In genomic region chr15:40343512-40343911, GRCh38 we compare ENCODE assay signal across 10 cellular contexts. TPM values are rescaled to one million over a fixed set of nuclear protein-coding genes. Genes with fewer than 3 reads are reported as not detected.
A peak's percentile ranks its signal among the peaks of the same experiment; 100 is the strongest.
DNase-seq lines count a peak whose midpoint lies in the region; TF ChIP-seq lines count a peak whose summit lies in the region.
"Had no signal": no experiment of that assay in that cellular context is flagged by ENCODE, and none has a peak within 500 bp of the region (broad histone marks: within the 10 kb centered on the region; RNA-seq: fewer than 3 reads in every experiment).

No MANE protein-coding gene starts in this region.

- H3K4me1 Mint-ChIP-seq in activated CD4-positive, alpha-beta T cell treated with anti-CD3 and anti-CD28 coated beads, Interleukin-2, amount 10 ng/mL, durations not matched to agents 7 days and 5 days = no peaks in the 10 kb centered on the region

- H3K27me3 ChIP-seq in right atrium auricular region (no peaks in the 10 kb centered on the region), suprapubic skin (no peaks in the 10 kb centered on the region)

- H3K27ac ChIP-seq in right atrium auricular region (peak overlapping the region; percentile 96 to 97), suprapubic skin (peak overlapping the region; percentile 22)

- no peaks in the 10 kb centered on the region for H3K9me3 Mint-ChIP-seq in activated CD4-positive, alpha-beta T cell treated with anti-CD3 and anti-CD28 coated beads, Interleukin-2, amount 10 ng/mL, durations not matched to agents 7 days and 5 days

- H3K4me3 ChIP-seq in right atrium auricular region (no peak overlapping the region), suprapubic skin (no peak overlapping the region)

- H3K36me3 ChIP-seq in right atrium auricular region (no peaks in the 10 kb centered on the region), suprapubic skin (no peaks in the 10 kb centered on the region)

- peaks cover 0 to 74% of the 10 kb centered on the region in 2 donors for H3K4me1 ChIP-seq in right atrium auricular region
- H3K4me1 ChIP-seq in suprapubic skin = peaks cover 62% of the 10 kb centered on the region

- no peaks in the 10 kb centered on the region for H3K27me3 Mint-ChIP-seq in activated CD4-positive, alpha-beta T cell treated with anti-CD3 and anti-CD28 coated beads, Interleukin-2, amount 10 ng/mL, durations not matched to agents 7 days and 5 days

- WGBS in suprapubic skin = 83% methylated on average over 10 of the region's 10 CpGs

- TF ChIP-seq EP300 in suprapubic skin (IDR thresholded peaks at IDR 0.05) = no peak

- H3K27ac Mint-ChIP-seq in activated CD4-positive, alpha-beta T cell treated with anti-CD3 and anti-CD28 coated beads, Interleukin-2, amount 10 ng/mL, durations not matched to agents 7 days and 5 days = no peak overlapping the region
- H3K27ac Mint-ChIP-seq: activated CD8-positive, alpha-beta T cell treated with anti-CD3 and anti-CD28 coated beads, Interleukin-2, amount 10 ng/mL, durations not matched to agents 7 days and 5 days had no signal

- H3K9me3 ChIP-seq in right atrium auricular region (no peaks in the 10 kb centered on the region), suprapubic skin (no peaks in the 10 kb centered on the region)

- POLR2A ChIA-PET in GM10248 (lab: Yijun Ruan, JAX) = no interaction called here
- POLR2A ChIA-PET in activated CD4-positive, alpha-beta T cell treated with anti-CD3 and anti-CD28 coated beads, Interleukin-2, amount 10 ng/mL, durations not matched to agents 7 days and 5 days (lab: Charles Lee) = no interaction called here

- no peaks in the 10 kb centered on the region for H3K36me3 Mint-ChIP-seq in activated CD4-positive, alpha-beta T cell treated with anti-CD3 and anti-CD28 coated beads, Interleukin-2, amount 10 ng/mL, durations not matched to agents 7 days and 5 days (ENCODE audit: low read depth)

- CTCF ChIA-PET in GM10248 (lab: Yijun Ruan, JAX) = interaction anchor here (0.9 to 16.1 kb wide), 24 partner anchors 9 to 229 kb away, joined by 3 to 263 read pairs (median 8); partner anchors contain the start of genes DISP2, INAFM2, IVD and PHGR1
- CTCF ChIA-PET in activated CD4-positive, alpha-beta T cell treated with anti-CD3 and anti-CD28 coated beads, Interleukin-2, amount 10 ng/mL, durations not matched to agents 7 days and 5 days (lab: Charles Lee) = interaction anchor here (1.0 to 4.4 kb wide), 15 partner anchors 9 to 92 kb away, joined by 3 to 33 read pairs (median 4); no protein-coding TSS in a partner anchor

- no peak for TF ChIP-seq POLR2A in suprapubic skin (IDR thresholded peaks at IDR 0.05)

- DNase-seq in HK-2 (ENCODE audit: unreplicated experiment) (peak; percentile 74), amniotic stem cell (lab: John Stamatoyannopoulos, UW) (peak; percentile 94), right atrium auricular region (ENCODE audit: low spot score) (no peak), suprapubic skin (ENCODE audit: low spot score in 2 of 2) (no peak), GM10248 (ENCODE audit: extremely low spot score) (no peak), foreskin melanocyte (no peak), SKM-1 (lab: John Stamatoyannopoulos, UW; ENCODE audit: unreplicated experiment) (no peak)
- DNase-seq in activated CD4-positive, alpha-beta T cell treated with anti-CD3 and anti-CD28 coated beads, Interleukin-2, amount 10 ng/mL, durations not matched to agents 7 days and 5 days = no peak
- DNase-seq: activated CD8-positive, alpha-beta T cell treated with anti-CD3 and anti-CD28 coated beads, Interleukin-2, amount 10 ng/mL, durations not matched to agents 7 days and 5 days had no signal

- no peak overlapping the region for H3K4me3 Mint-ChIP-seq in activated CD4-positive, alpha-beta T cell treated with anti-CD3 and anti-CD28 coated beads, Interleukin-2, amount 10 ng/mL, durations not matched to agents 7 days and 5 days
- H3K4me3 Mint-ChIP-seq: activated CD8-positive, alpha-beta T cell treated with anti-CD3 and anti-CD28 coated beads, Interleukin-2, amount 10 ng/mL, durations not matched to agents 7 days and 5 days had no signal

- no peak for TF ChIP-seq CTCF in right atrium auricular region (IDR thresholded peaks at IDR 0.05)
- no peak for TF ChIP-seq CTCF in suprapubic skin (IDR thresholded peaks at IDR 0.05)
- TF ChIP-seq CTCF in GM10248 (IDR thresholded peaks at IDR 0.05; ENCODE audit: control extremely low read depth, extremely low read depth, low read depth, missing control alignments) = no peak

RNA-seq across cellular contexts. Expression of gene CCDC9B, which starts 2.8 kb away (rescaled TPM):
- 10 to 100 TPM; 31.8 to 32.2 TPM for total RNA-seq in right atrium auricular region
- total RNA-seq in suprapubic skin = 10 to 100 TPM in 2 of 4 donors, 1 to 10 TPM in 2; 6.1 to 47.9 (median 10.9) TPM
- total RNA-seq in activated CD4-positive, alpha-beta T cell treated with anti-CD3 and anti-CD28 coated beads, Interleukin-2, amount 10 ng/mL, durations not matched to agents 7 days and 5 days = 1 to 10 TPM in 1 of 2 experiments, under 1 TPM in 1; 0.81 to 1.0 TPM

RNA-seq across cellular contexts. Expression of gene PHGR1, which starts 7.3 kb away (rescaled TPM):
- total RNA-seq in right atrium auricular region (not detected), suprapubic skin (not detected)
- total RNA-seq in activated CD4-positive, alpha-beta T cell treated with anti-CD3 and anti-CD28 coated beads, Interleukin-2, amount 10 ng/mL, durations not matched to agents 7 days and 5 days = not detected
- total RNA-seq: activated CD8-positive, alpha-beta T cell treated with anti-CD3 and anti-CD28 coated beads, Interleukin-2, amount 10 ng/mL, durations not matched to agents 7 days and 5 days; frontal cortex had no signal

RNA-seq across cellular contexts. Expression of gene DISP2, which starts 14.5 kb away (rescaled TPM):
- under 1 TPM; 0.11 to 0.20 TPM for total RNA-seq in right atrium auricular region
- under 1 TPM in 3 of 4 donors, not detected in 1; 0.04 to 0.21 (median 0.05) TPM for total RNA-seq in suprapubic skin
- 1 to 10 TPM in 1 of 2 experiments, under 1 TPM in 1; 0.60 to 1.4 TPM for total RNA-seq in activated CD4-positive, alpha-beta T cell treated with anti-CD3 and anti-CD28 coated beads, Interleukin-2, amount 10 ng/mL, durations not matched to agents 7 days and 5 days

RNA-seq across cellular contexts. Expression of gene INAFM2, which starts 20.0 kb away (rescaled TPM):
- 10 to 100 TPM; 45.5 to 48.9 TPM for total RNA-seq in right atrium auricular region
- total RNA-seq in suprapubic skin = 1 to 10 TPM; 3.3 to 9.1 (median 6.1) TPM
- 1 to 10 TPM; 6.6 to 8.5 TPM for total RNA-seq in activated CD4-positive, alpha-beta T cell treated with anti-CD3 and anti-CD28 coated beads, Interleukin-2, amount 10 ng/mL, durations not matched to agents 7 days and 5 days

RNA-seq across cellular contexts. Expression of gene PLCB2, which starts 35.8 kb away (rescaled TPM):
- total RNA-seq in right atrium auricular region (1 to 10 TPM; 1.9 to 8.4 TPM), suprapubic skin (1 to 10 TPM in 3 of 4 donors, under 1 TPM in 1; 0.34 to 3.0 (median 2.0) TPM)
- 100 to 1,000 TPM; 195 to 196 TPM for total RNA-seq in activated CD4-positive, alpha-beta T cell treated with anti-CD3 and anti-CD28 coated beads, Interleukin-2, amount 10 ng/mL, durations not matched to agents 7 days and 5 days

Comparison
In these comparisons a context has a peak if more than half of its experiments do, and no peak if none do; other contexts are left out.
1. DNase-seq: peak in HK-2 (single experiment) and amniotic stem cell (single experiment); none in right atrium auricular region (single experiment), suprapubic skin (0 of 2), GM10248 (single experiment), foreskin melanocyte (single experiment), activated CD4-positive, alpha-beta T cell treated with anti-CD3 and anti-CD28 coated beads, Interleukin-2, amount 10 ng/mL, durations not matched to agents 7 days and 5 days (single experiment) and SKM-1 (single experiment).